1 cellular context compared by ENCODE assay signal in genomic region chr5:131634996-131635754, GRCh38.
TF ChIP-seq lines count a peak whose summit lies in the region.

RAPGEF6 (minus strand) TSS chr5:131635229; CDS start chr5:131635030, 199 bp downstream.

TF ChIP-seq in HEK293, 187 proteins besides CTCF, POLR2A, EP300 and RAD21 (continued from another document and continues in another):
- peak; percentile 71; the same call in 1 of the 2 replicates for TF ChIP-seq ZNF518A (tag by site-specific recombination; conservative IDR thresholded peaks at IDR 0.05; ENCODE audit: low read depth)
- peak; percentile 50 for TF ChIP-seq SETDB1 (IDR thresholded peaks at IDR 0.05; ENCODE audit: insufficient read length, low read length)
- TF ChIP-seq ELK4 (IDR thresholded peaks at IDR 0.05; ENCODE audit: borderline replicate concordance, low read depth, low read length), result 0 out of 2 replicates have a peak, but pooled peaks have one; percentile 69
- no peak for TF ChIP-seq ZNF398 (tag by site-specific recombination; IDR thresholded peaks at IDR 0.05)
- peak; percentile 54 for TF ChIP-seq WT1 (tag by site-specific recombination; IDR thresholded peaks at IDR 0.05)
- no peak for TF ChIP-seq ZFP3 (tag by site-specific recombination; IDR thresholded peaks at IDR 0.05; ENCODE audit: low read depth)
- TF ChIP-seq ZNF692 (tag by site-specific recombination; IDR thresholded peaks at IDR 0.05), result 0 out of 2 replicates have a peak, but pooled peaks have one; percentile 22
- peak; percentile 86 for TF ChIP-seq SP3 (tag by site-specific recombination; IDR thresholded peaks at IDR 0.05)
- TF ChIP-seq MEIS1 (CRISPR knock-in tag; IDR thresholded peaks at IDR 0.05; ENCODE audit: borderline replicate concordance), result no peak
- TF ChIP-seq ZNF341 (tag by site-specific recombination; IDR thresholded peaks at IDR 0.05; ENCODE audit: low read depth), result peak; percentile 88
- peak; percentile 96 for TF ChIP-seq SP2 (tag by site-specific recombination; IDR thresholded peaks at IDR 0.05)
- TF ChIP-seq GLIS1 (tag by site-specific recombination; IDR thresholded peaks at IDR 0.05), result no peak
- TF ChIP-seq ZSCAN18 (tag by site-specific recombination; IDR thresholded peaks at IDR 0.05), result no peak
- TF ChIP-seq ZNF311 (tag by site-specific recombination; IDR thresholded peaks at IDR 0.05; ENCODE audit: borderline replicate concordance), result no peak
- TF ChIP-seq ZNF138 (tag by site-specific recombination; IDR thresholded peaks at IDR 0.05; ENCODE audit: borderline replicate concordance), result no peak
- no peak for TF ChIP-seq SCRT2 (tag by site-specific recombination; IDR thresholded peaks at IDR 0.05)
- TF ChIP-seq ZNF18 (tag by site-specific recombination; IDR thresholded peaks at IDR 0.05), result no peak; the same call in 1 of the 2 replicates
- no peak for TF ChIP-seq TCF7L2 (IDR thresholded peaks at IDR 0.05; ENCODE audit: borderline replicate concordance, low read depth, low read length)
- TF ChIP-seq BCL6B (tag by site-specific recombination; IDR thresholded peaks at IDR 0.05), result no peak
- TF ChIP-seq ZNF785 (tag by site-specific recombination; IDR thresholded peaks at IDR 0.05), result peak; percentile 90
- TF ChIP-seq RBAK (tag by site-specific recombination; IDR thresholded peaks at IDR 0.05), result no peak
- TF ChIP-seq ZBTB8A (tag by site-specific recombination; IDR thresholded peaks at IDR 0.05), result peak; percentile 85
- no peak for TF ChIP-seq ZNF37A (tag by site-specific recombination; IDR thresholded peaks at IDR 0.05)
- no peak for TF ChIP-seq ZBTB10 (tag by site-specific recombination; IDR thresholded peaks at IDR 0.05)
- no peak for TF ChIP-seq ZBTB17 (tag by site-specific recombination; IDR thresholded peaks at IDR 0.05)
- TF ChIP-seq ZNF701 (tag by site-specific recombination; IDR thresholded peaks at IDR 0.05), result no peak
- no peak; the same call in none of the 2 replicates for TF ChIP-seq ZNF660 (tag by site-specific recombination; IDR thresholded peaks at IDR 0.05)
- peak; percentile 6; the same call in 1 of the 2 replicates for TF ChIP-seq ZNF76 (tag by site-specific recombination; IDR thresholded peaks at IDR 0.05; ENCODE audit: borderline replicate concordance, low read depth)
- TF ChIP-seq ZNF843 (tag by site-specific recombination; IDR thresholded peaks at IDR 0.05), result peak; percentile 57; the same call in 1 of the 2 replicates
- TF ChIP-seq ZNF560 (tag by site-specific recombination; IDR thresholded peaks at IDR 0.05; ENCODE audit: borderline replicate concordance), result no peak
- peak; percentile 89 for TF ChIP-seq ZNF335 (tag by site-specific recombination; conservative IDR thresholded peaks at IDR 0.05)
- peak; percentile 53; the same call in 1 of the 2 replicates for TF ChIP-seq BCL11A (tag by site-specific recombination; IDR thresholded peaks at IDR 0.05; ENCODE audit: low read depth)
- TF ChIP-seq ZNF133 (tag by site-specific recombination; IDR thresholded peaks at IDR 0.05), result no peak
- no peak for TF ChIP-seq ZBTB7A (tag by site-specific recombination; IDR thresholded peaks at IDR 0.05; ENCODE audit: low read depth)
- peak; percentile 83 for TF ChIP-seq ZBTB26 (tag by site-specific recombination; optimal IDR thresholded peaks at IDR 0.05)
- no peak; the same call in 1 of the 2 replicates for TF ChIP-seq PBX3 (CRISPR knock-in tag; IDR thresholded peaks at IDR 0.05)
- no peak for TF ChIP-seq GFI1B (tag by site-specific recombination; IDR thresholded peaks at IDR 0.05)
- TF ChIP-seq ZNF624 (tag by site-specific recombination; IDR thresholded peaks at IDR 0.05), result no peak
